Comparison of ENCODE assay signal across 8 cellular contexts in the genomic region with DNA sequence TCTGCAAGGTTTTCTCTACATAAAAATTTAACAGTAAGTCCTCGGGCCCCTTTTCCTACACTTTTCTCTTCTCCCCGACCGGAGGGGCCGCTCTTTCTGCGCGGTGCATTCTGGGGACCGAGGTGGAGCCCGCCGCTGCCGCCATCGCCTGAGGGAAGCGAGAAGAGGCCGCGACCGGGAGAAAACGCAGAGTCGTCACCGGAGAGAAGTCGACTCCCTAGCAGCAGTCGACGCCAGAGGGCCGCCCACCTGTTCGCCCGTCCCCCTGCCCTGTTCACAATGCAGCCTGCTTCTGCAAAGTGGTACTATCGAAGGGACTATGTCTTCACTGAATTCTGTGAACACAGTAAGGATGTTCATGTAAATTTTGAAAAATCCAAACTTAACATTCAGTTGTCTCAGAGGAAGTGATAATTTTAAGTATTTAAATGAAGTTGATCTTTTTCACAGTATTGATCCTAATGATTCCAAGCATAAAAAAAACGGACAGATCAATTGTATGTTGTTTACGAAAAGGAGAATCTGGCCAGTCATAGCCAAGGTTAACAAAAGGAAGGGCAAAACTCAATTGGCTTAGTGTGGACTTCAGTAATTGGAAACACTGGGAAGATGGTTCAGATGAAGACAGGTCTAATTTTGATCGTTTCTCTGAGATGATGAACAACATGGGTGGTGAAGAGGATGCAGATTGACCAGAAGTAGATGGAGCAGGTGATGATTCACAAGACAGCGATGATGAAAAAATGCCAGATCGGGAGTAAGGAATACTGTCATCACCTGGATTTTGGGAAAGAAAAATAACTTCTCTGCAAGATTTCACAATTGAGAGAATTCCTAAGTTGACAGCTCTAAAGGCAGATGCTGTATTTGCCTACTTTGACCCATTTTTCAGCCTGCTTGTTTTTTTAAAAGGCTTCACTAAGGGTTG. TPM values are rescaled to one million over a fixed set of nuclear protein-coding genes. Genes with fewer than 3 reads are reported as not detected.
DNase-seq lines count a peak whose midpoint lies in the region; ATAC-seq and TF ChIP-seq lines count a peak whose summit lies in the region.

No MANE protein-coding gene starts in this region.

- no peaks in the 10 kb centered on the region for H3K9me3 ChIP-seq in left ventricle myocardium inferior (replicated peaks)

- peaks cover 63% of the 10 kb centered on the region for H3K4me1 Mint-ChIP-seq in activated naive CD4-positive, alpha-beta T cell treated with anti-CD3 and anti-CD28 coated beads for 36 hours (ENCODE audit: low read depth)

- CTCF ChIA-PET in activated naive CD4-positive, alpha-beta T cell treated with anti-CD3 and anti-CD28 coated beads for 36 hours (lab: Charles Lee) = interaction anchor here (0.8 to 0.9 kb wide), 2 partner anchors 14 to 29 kb away, joined by 3 to 6 read pairs; no protein-coding TSS in a partner anchor

- no peaks in the 10 kb centered on the region for H3K27me3 ChIP-seq in left ventricle myocardium inferior (ENCODE audit: low read depth)

- H3K36me3 Mint-ChIP-seq in activated naive CD4-positive, alpha-beta T cell treated with anti-CD3 and anti-CD28 coated beads for 36 hours (ENCODE audit: low read depth) = peaks cover 8% of the 10 kb centered on the region

- peaks cover 6% of the 10 kb centered on the region for H3K4me1 ChIP-seq in left ventricle myocardium inferior

- intact Hi-C loops in activated naive CD4-positive, alpha-beta T cell treated with anti-CD3 and anti-CD28 coated beads for 36 hours (cut with micrococcal nuclease) = loop anchor here (1.0 kb wide), 1 partner anchor 9 kb away; no protein-coding TSS in a partner anchor
- intact Hi-C loops in left ventricle myocardium inferior (cut with micrococcal nuclease) = no loop called here

- DNase-seq in NCI-H226 (peak; percentile 39), left ventricle myocardium inferior (peak; percentile 26), NCI-H187 treated with DMSO at 0.1 percent for 48 hours (lab: John Stamatoyannopoulos, UW) (no peak), AG20443 (ENCODE audit: low spot score) (no peak), NOMO-1 treated with dmso at 0.1 percent for 144 hours (lab: John Stamatoyannopoulos, UW; ENCODE audit: unreplicated experiment) (no peak)
- DNase-seq in activated naive CD4-positive, alpha-beta T cell treated with anti-CD3 and anti-CD28 coated beads for 36 hours = peak; percentile 83
- DNase-seq in stimulated activated CD4-positive, alpha-beta T cell treated with anti-CD3 and anti-CD28 coated beads, Interleukin-12 subunit alpha, Interleukin-12 subunit beta, amount 100 ng/mL, for 4 hours = peak; percentile 48

- peak overlapping the region; percentile 50 for H3K4me3 ChIP-seq in left ventricle myocardium inferior

- H3K9me3 Mint-ChIP-seq in activated naive CD4-positive, alpha-beta T cell treated with anti-CD3 and anti-CD28 coated beads for 36 hours = no peaks in the 10 kb centered on the region

- no peak for ATAC-seq in HG02973 (IDR thresholded peaks at IDR 0.05; ENCODE audit: unreplicated experiment)

- no peaks in the 10 kb centered on the region for H3K36me3 ChIP-seq in left ventricle myocardium inferior

- no peak for TF ChIP-seq CTCF in left ventricle myocardium inferior (IDR thresholded peaks at IDR 0.05; ENCODE audit: borderline replicate concordance)

- H3K4me3 Mint-ChIP-seq in activated naive CD4-positive, alpha-beta T cell treated with anti-CD3 and anti-CD28 coated beads for 36 hours = peak overlapping the region; percentile 71

- H3K27ac Mint-ChIP-seq in activated naive CD4-positive, alpha-beta T cell treated with anti-CD3 and anti-CD28 coated beads for 36 hours = peak overlapping the region; percentile 52

- H3K27me3 Mint-ChIP-seq in activated naive CD4-positive, alpha-beta T cell treated with anti-CD3 and anti-CD28 coated beads for 36 hours (ENCODE audit: low read depth) = no peaks in the 10 kb centered on the region

- H3K27ac ChIP-seq in left ventricle myocardium inferior (replicated peaks) = no peak overlapping the region

RNA-seq across cellular contexts. Expression of a gene that starts 55.8 kb away (rescaled TPM):
- total RNA-seq in activated naive CD4-positive, alpha-beta T cell treated with anti-CD3 and anti-CD28 coated beads for 36 hours = 10 to 100 TPM; 25.2 to 29.1 TPM
- 19.1 TPM for total RNA-seq in left ventricle myocardium inferior

Comparison
In these comparisons a context has a peak if more than half of its experiments do, and no peak if none do; other contexts are left out.
1. DNase-seq: peak in NCI-H226 (single experiment), activated naive CD4-positive, alpha-beta T cell treated with anti-CD3 and anti-CD28 coated beads for 36 hours (single experiment), left ventricle myocardium inferior (single experiment) and stimulated activated CD4-positive, alpha-beta T cell treated with anti-CD3 and anti-CD28 coated beads, Interleukin-12 subunit alpha, Interleukin-12 subunit beta, amount 100 ng/mL, for 4 hours (single experiment); none in NCI-H187 treated with DMSO at 0.1 percent for 48 hours (single experiment), AG20443 (single experiment) and NOMO-1 treated with dmso at 0.1 percent for 144 hours (single experiment).